Comparison of ENCODE assay signal across 12 cellular contexts in the genomic region with DNA sequence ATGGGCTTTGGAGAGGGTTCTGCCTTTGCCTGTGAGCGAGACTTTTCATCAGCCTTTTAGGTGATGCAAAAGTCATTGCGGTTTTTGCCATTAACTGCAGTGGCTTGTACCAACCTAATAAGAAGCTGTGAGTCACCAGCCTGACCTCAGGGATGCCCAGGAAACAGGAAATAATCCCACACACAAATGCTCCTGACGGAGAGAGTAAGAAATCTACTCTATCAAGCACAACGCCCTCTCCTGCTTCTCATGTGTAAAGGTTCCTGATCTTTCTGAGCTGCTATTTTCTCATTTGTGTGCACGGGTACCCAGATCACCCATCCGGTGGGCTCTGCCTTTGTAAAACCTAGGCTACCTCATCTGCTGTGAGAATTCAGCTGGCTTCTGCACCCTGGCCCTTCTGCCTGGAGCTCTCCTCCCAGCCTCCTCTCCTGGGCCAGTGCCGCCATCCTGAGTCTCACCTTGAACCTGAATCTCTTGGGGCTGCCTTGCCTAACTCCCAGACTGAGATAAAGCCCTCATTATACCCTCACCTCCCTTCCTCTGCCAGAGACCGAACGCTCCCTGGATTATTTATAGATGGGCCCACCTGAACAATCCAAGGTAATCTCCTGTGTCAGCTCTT.
A peak's percentile ranks its signal among the peaks of the same experiment; 100 is the strongest.
DNase-seq lines count a peak whose midpoint lies in the region; ATAC-seq, FAIRE-seq and TF ChIP-seq lines count a peak whose summit lies in the region.
"Had no signal": no experiment of that assay in that cellular context is flagged by ENCODE, and none has a peak within 500 bp of the region (broad histone marks: within the 10 kb centered on the region; RNA-seq: fewer than 3 reads in every experiment).

No MANE protein-coding gene starts in this region.

- peak; percentile 41 for TF ChIP-seq CTCF in MCF 10A (IDR thresholded peaks at IDR 0.05; ENCODE audit: unreplicated experiment)
- no peak for TF ChIP-seq CTCF in breast epithelium (IDR thresholded peaks at IDR 0.05)
- no peak for TF ChIP-seq CTCF in dorsolateral prefrontal cortex (IDR thresholded peaks at IDR 0.05 in 54 of 56, conservative IDR thresholded peaks at IDR 0.05 in 2 of 56; ENCODE audit: low read depth in 1 of 56, partially characterized antibody in 56 of 56)

- BruUV-seq in MCF 10A (replicated peaks; lab: Mats Ljungman, UMichigan): no TSS peak

- no peaks in the 10 kb centered on the region for H3K36me3 ChIP-seq in breast epithelium

- TF ChIP-seq POLR2A in breast epithelium (IDR thresholded peaks at IDR 0.05): no peak

- H3K4me1 ChIP-seq in breast epithelium: no peaks in the 10 kb centered on the region

- intact Hi-C loops in MCF 10A (cut with micrococcal nuclease) (loop anchor here (1.0 to 5.0 kb wide), 7 partner anchors 45 to 453 kb away; no protein-coding TSS in a partner anchor), breast epithelium (cut with DNase I; ENCODE audit: low total_unique reads) (loop anchor here (2.0 kb wide), 1 partner anchor 17 kb away; no protein-coding TSS in a partner anchor), dorsolateral prefrontal cortex (cut with DNase I) (no loop called here)

- H3K27me3 ChIP-seq in breast epithelium: peaks cover 0 to 14% of the 10 kb centered on the region in 2 donors
- peaks cover 0 to 32% (median 3%) of the 10 kb centered on the region in 45 donors for H3K27me3 ChIP-seq in dorsolateral prefrontal cortex

- CTCF ChIA-PET in MCF 10A (lab: Yijun Ruan, JAX): interaction anchor here (0.6 to 1.8 kb wide), 7 partner anchors 10 to 453 kb away, joined by 3 to 9 read pairs (median 3); no protein-coding TSS in a partner anchor

- H3K4me3 ChIP-seq in breast epithelium: no peak overlapping the region
- H3K4me3 ChIP-seq in dorsolateral prefrontal cortex: no peak overlapping the region

- H3K4me3 Mint-ChIP-seq in MCF 10A (ENCODE audit: unreplicated experiment): no peak overlapping the region
- H3K4me3 Mint-ChIP-seq: dendritic cell treated with granulocyte-macrophage colony-stimulating factor and Interleukin-4, amounts not matched to agents 40 ng/mL and 50 ng/mL, for 4 days had no signal

- FAIRE-seq in urothelium cell line (lab: Jason Lieb, UNC): peak; percentile 52
- FAIRE-seq: GM19239 had no signal

- H3K36me3 Mint-ChIP-seq in MCF 10A (ENCODE audit: insufficient read depth, unreplicated experiment): no peaks in the 10 kb centered on the region

- H3K27ac ChIP-seq in breast epithelium (no peak overlapping the region), dorsolateral prefrontal cortex (no peak overlapping the region)
- H3K27ac ChIP-seq: KMS-11 had no signal

- peak; percentile 82 for ATAC-seq in SK-N-SH treated with all-trans-retinoic acid at 6 μM for 48 hours
- no peak for ATAC-seq in left lobe of liver
- ATAC-seq in HG03135 (IDR thresholded peaks at IDR 0.05; ENCODE audit: unreplicated experiment): no peak

- H3K4me1 Mint-ChIP-seq in MCF 10A (ENCODE audit: insufficient read depth, unreplicated experiment): peaks cover 7% of the 10 kb centered on the region

- H3K9me3 Mint-ChIP-seq in MCF 10A (ENCODE audit: unreplicated experiment): no peaks in the 10 kb centered on the region
- H3K9me3 Mint-ChIP-seq: dendritic cell treated with granulocyte-macrophage colony-stimulating factor and Interleukin-4, amounts not matched to agents 40 ng/mL and 50 ng/mL, for 4 days had no signal

- no peaks in the 10 kb centered on the region for H3K9me3 ChIP-seq in breast epithelium

- peaks cover 18% of the 10 kb centered on the region for H3K27me3 Mint-ChIP-seq in MCF 10A (ENCODE audit: insufficient read depth, unreplicated experiment)

- H3K27ac Mint-ChIP-seq in MCF 10A (ENCODE audit: low read depth, unreplicated experiment): no peak overlapping the region
- H3K27ac Mint-ChIP-seq: dendritic cell treated with granulocyte-macrophage colony-stimulating factor and Interleukin-4, amounts not matched to agents 40 ng/mL and 50 ng/mL, for 4 days had no signal

- POLR2A ChIA-PET in MCF 10A (lab: Yijun Ruan, JAX): interaction anchor here (0.8 kb wide), 1 partner anchor 17 kb away, joined by 3 read pairs; no protein-coding TSS in a partner anchor

- peak; percentile 93 for DNase-seq in MCF 10A (ENCODE audit: unreplicated experiment)
- no peak for DNase-seq in breast epithelium (ENCODE audit: low spot score in 2 of 2)
- DNase-seq in glomerular visceral epithelial cell (ENCODE audit: extremely low spot score): peak; percentile 94
- DNase-seq in urothelium cell line (ENCODE audit: low spot score): peak; percentile 87
- no peak for DNase-seq in left lobe of liver (ENCODE audit: low spot score)
- DNase-seq in dorsolateral prefrontal cortex: no peak
- DNase-seq: C1 segment of cervical spinal cord had no signal

TF ChIP-seq in SK-N-SH treated with all-trans-retinoic acid at 6 μM for 48 hours, 23 proteins besides CTCF, POLR2A, EP300 and RAD21:
- TF ChIP-seq ZNF70 (CRISPR knock-in tag; IDR thresholded peaks at IDR 0.05) (no peak), ZFP30 (CRISPR knock-in tag; IDR thresholded peaks at IDR 0.05) (no peak), TCF4 (CRISPR knock-in tag; IDR thresholded peaks at IDR 0.05; ENCODE audit: borderline replicate concordance) (no peak), ZNF8 (CRISPR knock-in tag; IDR thresholded peaks at IDR 0.05) (no peak), CSRNP3 (CRISPR knock-in tag; IDR thresholded peaks at IDR 0.05) (no peak), TOX (CRISPR knock-in tag; IDR thresholded peaks at IDR 0.05; ENCODE audit: borderline replicate concordance) (no peak), OSR1 (CRISPR knock-in tag; IDR thresholded peaks at IDR 0.05) (no peak), GLIS3 (CRISPR knock-in tag; IDR thresholded peaks at IDR 0.05) (no peak), SNAI2 (CRISPR knock-in tag; IDR thresholded peaks at IDR 0.05) (no peak), ZNF565 (CRISPR knock-in tag; conservative IDR thresholded peaks at IDR 0.05; ENCODE audit: low read depth) (no peak), ISL1 (CRISPR knock-in tag; IDR thresholded peaks at IDR 0.05) (no peak), PPARA (CRISPR knock-in tag; IDR thresholded peaks at IDR 0.05; ENCODE audit: borderline replicate concordance) (no peak)
- TF ChIP-seq, protein P1, sequence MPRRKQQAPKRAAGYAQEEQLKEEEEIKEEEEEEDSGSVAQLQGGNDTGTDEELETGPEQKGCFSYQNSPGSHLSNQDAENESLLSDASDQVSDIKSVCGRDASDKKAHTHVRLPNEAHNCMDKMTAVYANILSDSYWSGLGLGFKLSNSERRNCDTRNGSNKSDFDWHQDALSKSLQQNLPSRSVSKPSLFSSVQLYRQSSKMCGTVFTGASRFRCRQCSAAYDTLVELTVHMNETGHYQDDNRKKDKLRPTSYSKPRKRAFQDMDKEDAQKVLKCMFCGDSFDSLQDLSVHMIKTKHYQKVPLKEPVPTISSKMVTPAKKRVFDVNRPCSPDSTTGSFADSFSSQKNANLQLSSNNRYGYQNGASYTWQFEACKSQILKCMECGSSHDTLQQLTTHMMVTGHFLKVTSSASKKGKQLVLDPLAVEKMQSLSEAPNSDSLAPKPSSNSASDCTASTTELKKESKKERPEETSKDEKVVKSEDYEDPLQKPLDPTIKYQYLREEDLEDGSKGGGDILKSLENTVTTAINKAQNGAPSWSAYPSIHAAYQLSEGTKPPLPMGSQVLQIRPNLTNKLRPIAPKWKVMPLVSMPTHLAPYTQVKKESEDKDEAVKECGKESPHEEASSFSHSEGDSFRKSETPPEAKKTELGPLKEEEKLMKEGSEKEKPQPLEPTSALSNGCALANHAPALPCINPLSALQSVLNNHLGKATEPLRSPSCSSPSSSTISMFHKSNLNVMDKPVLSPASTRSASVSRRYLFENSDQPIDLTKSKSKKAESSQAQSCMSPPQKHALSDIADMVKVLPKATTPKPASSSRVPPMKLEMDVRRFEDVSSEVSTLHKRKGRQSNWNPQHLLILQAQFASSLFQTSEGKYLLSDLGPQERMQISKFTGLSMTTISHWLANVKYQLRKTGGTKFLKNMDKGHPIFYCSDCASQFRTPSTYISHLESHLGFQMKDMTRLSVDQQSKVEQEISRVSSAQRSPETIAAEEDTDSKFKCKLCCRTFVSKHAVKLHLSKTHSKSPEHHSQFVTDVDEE (CRISPR knock-in tag; IDR thresholded peaks at IDR 0.05): no peak
- TF ChIP-seq, protein P2, sequence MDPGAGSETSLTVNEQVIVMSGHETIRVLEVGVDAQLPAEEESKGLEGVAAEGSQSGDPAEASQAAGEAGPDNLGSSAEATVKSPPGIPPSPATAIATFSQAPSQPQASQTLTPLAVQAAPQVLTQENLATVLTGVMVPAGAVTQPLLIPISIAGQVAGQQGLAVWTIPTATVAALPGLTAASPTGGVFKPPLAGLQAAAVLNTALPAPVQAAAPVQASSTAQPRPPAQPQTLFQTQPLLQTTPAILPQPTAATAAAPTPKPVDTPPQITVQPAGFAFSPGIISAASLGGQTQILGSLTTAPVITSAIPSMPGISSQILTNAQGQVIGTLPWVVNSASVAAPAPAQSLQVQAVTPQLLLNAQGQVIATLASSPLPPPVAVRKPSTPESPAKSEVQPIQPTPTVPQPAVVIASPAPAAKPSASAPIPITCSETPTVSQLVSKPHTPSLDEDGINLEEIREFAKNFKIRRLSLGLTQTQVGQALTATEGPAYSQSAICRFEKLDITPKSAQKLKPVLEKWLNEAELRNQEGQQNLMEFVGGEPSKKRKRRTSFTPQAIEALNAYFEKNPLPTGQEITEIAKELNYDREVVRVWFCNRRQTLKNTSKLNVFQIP (CRISPR knock-in tag; IDR thresholded peaks at IDR 0.05; ENCODE audit: borderline replicate concordance, low read depth): no peak

Comparison
In these comparisons a context has a peak if more than half of its experiments do, and no peak if none do; other contexts are left out.
1. DNase-seq: peak in MCF 10A (single experiment), glomerular visceral epithelial cell (single experiment) and urothelium cell line (single experiment); none in breast epithelium (0 of 2), left lobe of liver (single experiment) and dorsolateral prefrontal cortex (0 of 10).
2. intact Hi-C loops: an anchor here in MCF 10A (1.0 to 5.0 kb wide) and breast epithelium (2.0 kb wide); none called in dorsolateral prefrontal cortex.